Comparison of ENCODE assay signal across 30 cellular contexts in genomic region chr15:40660686-40661085, GRCh38. TPM values are rescaled to one million over a fixed set of nuclear protein-coding genes. Genes with fewer than 3 reads are reported as not detected.
A peak's percentile ranks its signal among the peaks of the same experiment; 100 is the strongest.
DNase-seq lines count a peak whose midpoint lies in the region; ATAC-seq, FAIRE-seq and TF ChIP-seq lines count a peak whose summit lies in the region.
"Had no signal": no experiment of that assay in that cellular context is flagged by ENCODE, and none has a peak within 500 bp of the region (broad histone marks: within the 10 kb centered on the region; RNA-seq: fewer than 3 reads in every experiment).

No MANE protein-coding gene starts in this region.

- H3K4me1 Mint-ChIP-seq in activated CD4-positive, alpha-beta T cell treated with anti-CD3 and anti-CD28 coated beads for 36 hours = no peaks in the 10 kb centered on the region
- no peaks in the 10 kb centered on the region for H3K4me1 Mint-ChIP-seq in activated T-helper 17 cell treated with anti-CD3 and anti-CD28 coated beads, Interleukin-2, amount 50 U/mL, for 72 hours
- no peaks in the 10 kb centered on the region for H3K4me1 Mint-ChIP-seq in progenitor cell of endocrine pancreas (ENCODE audit: low read depth)
- H3K4me1 Mint-ChIP-seq: CD14-positive monocyte; CD8-positive, alpha-beta memory T cell had no signal

- H3K9me3 ChIP-seq in HEK293 (ENCODE audit: control insufficient read depth, insufficient read depth, low read depth, low read length) (no peaks in the 10 kb centered on the region), kidney (ENCODE audit: control insufficient read depth in 1 of 2, low read length in 2 of 2) (no peaks in the 10 kb centered on the region)
- H3K9me3 ChIP-seq: BE2C had no signal

- no peak overlapping the region for H3K9ac ChIP-seq in kidney (ENCODE audit: low read length in 2 of 2)

- H3K4me3 Mint-ChIP-seq in activated CD4-positive, alpha-beta T cell treated with anti-CD3 and anti-CD28 coated beads for 36 hours = no peak overlapping the region
- H3K4me3 Mint-ChIP-seq in activated T-helper 17 cell treated with anti-CD3 and anti-CD28 coated beads, Interleukin-2, amount 50 U/mL, for 72 hours = no peak overlapping the region
- H3K4me3 Mint-ChIP-seq in progenitor cell of endocrine pancreas (ENCODE audit: low read depth) = no peak overlapping the region
- H3K4me3 Mint-ChIP-seq: CD14-positive monocyte; CD8-positive, alpha-beta memory T cell had no signal

- no peak for DNase-seq in activated CD4-positive, alpha-beta T cell treated with anti-CD3 and anti-CD28 coated beads for 36 hours
- DNase-seq in activated CD4-positive, alpha-beta T cell treated with anti-CD3 and anti-CD28 coated beads for 1 hour = no peak
- DNase-seq in kidney = peak; percentile 15
- DNase-seq in progenitor cell of endocrine pancreas (ENCODE audit: low spot score, unreplicated experiment) = no peak
- DNase-seq: 8988T; ACHN; BE2C; CD8-positive, alpha-beta memory T cell; DMS 273 treated with DMSO at 0.1 percent for 48 hours; DMS79; EL; GDM1; NCI-H1105 treated with DMSO at 0.1 percent for 48 hours; NCI-H146; NCI-H2029; NCI-H446; NCI-H524 treated with DMSO at 0.1 percent for 48 hours; NCI-H774; NK-92 treated with Interleukin-12 subunit alpha and Interleukin-12 subunit beta, amount 100 ng/mL, for 24 hours; RPMI8226; SHP77 had no signal

- FAIRE-seq in kidney (lab: Jason Lieb, UNC) = no peak
- FAIRE-seq: GM12878, HepG2 had no signal

- POLR2A ChIA-PET in activated CD4-positive, alpha-beta T cell treated with anti-CD3 and anti-CD28 coated beads for 36 hours (lab: Charles Lee) = no interaction called here
- POLR2A ChIA-PET in HEK293 (lab: Yijun Ruan, JAX) = interaction anchor here (0.7 kb wide), 1 partner anchor 122 kb away, joined by 5 read pairs; no protein-coding TSS in a partner anchor

- no peaks in the 10 kb centered on the region for H3K27me3 Mint-ChIP-seq in activated CD4-positive, alpha-beta T cell treated with anti-CD3 and anti-CD28 coated beads for 36 hours
- no peaks in the 10 kb centered on the region for H3K27me3 Mint-ChIP-seq in activated T-helper 17 cell treated with anti-CD3 and anti-CD28 coated beads, Interleukin-2, amount 50 U/mL, for 72 hours
- no peaks in the 10 kb centered on the region for H3K27me3 Mint-ChIP-seq in progenitor cell of endocrine pancreas
- H3K27me3 Mint-ChIP-seq: CD8-positive, alpha-beta memory T cell had no signal

- peaks cover 12% of the 10 kb centered on the region for H3K36me3 Mint-ChIP-seq in activated CD4-positive, alpha-beta T cell treated with anti-CD3 and anti-CD28 coated beads for 36 hours (ENCODE audit: low read depth)
- H3K36me3 Mint-ChIP-seq in activated T-helper 17 cell treated with anti-CD3 and anti-CD28 coated beads, Interleukin-2, amount 50 U/mL, for 72 hours (ENCODE audit: low read depth) = no peaks in the 10 kb centered on the region
- H3K36me3 Mint-ChIP-seq in progenitor cell of endocrine pancreas (ENCODE audit: insufficient read depth) = peaks cover 4% of the 10 kb centered on the region
- H3K36me3 Mint-ChIP-seq: CD8-positive, alpha-beta memory T cell had no signal

- no peak overlapping the region for H3K27ac Mint-ChIP-seq in activated CD4-positive, alpha-beta T cell treated with anti-CD3 and anti-CD28 coated beads for 36 hours
- no peak overlapping the region for H3K27ac Mint-ChIP-seq in activated T-helper 17 cell treated with anti-CD3 and anti-CD28 coated beads, Interleukin-2, amount 50 U/mL, for 72 hours
- H3K27ac Mint-ChIP-seq in progenitor cell of endocrine pancreas = no peak overlapping the region
- H3K27ac Mint-ChIP-seq: CD8-positive, alpha-beta memory T cell had no signal

- peak; percentile 39 for ATAC-seq in activated CD4-positive, alpha-beta T cell treated with anti-CD3 and anti-CD28 coated beads for 36 hours
- peak; percentile 42 for ATAC-seq in activated T-helper 17 cell treated with anti-CD3 and anti-CD28 coated beads, Interleukin-2, amount 50 U/mL, for 72 hours (replicated peaks)
- ATAC-seq in GM18519 (IDR thresholded peaks at IDR 0.05; ENCODE audit: low FRiP score, unreplicated experiment) = no peak
- ATAC-seq in HG03095 (IDR thresholded peaks at IDR 0.05; ENCODE audit: unreplicated experiment) = no peak
- ATAC-seq: GM12878, HCT116, HepG2 had no signal

- peaks cover 4 to 16% of the 10 kb centered on the region in 2 experiments for H3K36me3 ChIP-seq in HEK293 (ENCODE audit: control insufficient read depth in 2 of 2, insufficient read depth in 1 of 2, low read length in 2 of 2)
- no peaks in the 10 kb centered on the region for H3K36me3 ChIP-seq in kidney (ENCODE audit: control insufficient read depth in 1 of 2, insufficient read depth in 2 of 2, low read length in 2 of 2)

- no peak overlapping the region for H3K4me3 ChIP-seq in HEK293 (ENCODE audit: low read depth, low read length)
- no peak overlapping the region for H3K4me3 ChIP-seq in kidney (ENCODE audit: low read length in 2 of 2)
- H3K4me3 ChIP-seq: GM12878 had no signal

- H3K9me3 Mint-ChIP-seq in activated CD4-positive, alpha-beta T cell treated with anti-CD3 and anti-CD28 coated beads for 36 hours (ENCODE audit: low read depth) = no peaks in the 10 kb centered on the region
- no peaks in the 10 kb centered on the region for H3K9me3 Mint-ChIP-seq in activated T-helper 17 cell treated with anti-CD3 and anti-CD28 coated beads, Interleukin-2, amount 50 U/mL, for 72 hours
- no peaks in the 10 kb centered on the region for H3K9me3 Mint-ChIP-seq in progenitor cell of endocrine pancreas (ENCODE audit: low read depth)
- H3K9me3 Mint-ChIP-seq: CD14-positive monocyte; CD8-positive, alpha-beta memory T cell had no signal

- intact Hi-C loops in activated CD4-positive, alpha-beta T cell treated with anti-CD3 and anti-CD28 coated beads for 36 hours (cut with DNase I, micrococcal nuclease) = no loop called here
- intact Hi-C loops in kidney (cut with DNase I) = no loop called here

- no peak for TF ChIP-seq CTCF in HEK293 (tag by site-specific recombination; IDR thresholded peaks at IDR 0.05)
- no peak for TF ChIP-seq CTCF in kidney (IDR thresholded peaks at IDR 0.05; ENCODE audit: borderline replicate concordance, extremely low read depth, insufficient read depth)
- TF ChIP-seq CTCF in progenitor cell of endocrine pancreas (IDR thresholded peaks at IDR 0.05; ENCODE audit: unreplicated experiment) = no peak

- CTCF ChIA-PET in activated CD4-positive, alpha-beta T cell treated with anti-CD3 and anti-CD28 coated beads for 36 hours (lab: Charles Lee) = no interaction called here
- CTCF ChIA-PET in HEK293 (lab: Yijun Ruan, JAX) = interaction anchor here (0.6 kb wide), 1 partner anchor 13 kb away, joined by 3 read pairs; no protein-coding TSS in a partner anchor

- H3K4me1 ChIP-seq in HEK293 (ENCODE audit: control insufficient read depth, insufficient read depth, low read length) = no peaks in the 10 kb centered on the region
- H3K4me1 ChIP-seq in kidney (ENCODE audit: control insufficient read depth in 1 of 2, insufficient read depth in 1 of 2, low read depth in 1 of 2, low read length in 2 of 2) = no peaks in the 10 kb centered on the region
- H3K4me1 ChIP-seq: BE2C had no signal

- H3K27ac ChIP-seq in HEK293 (ENCODE audit: extremely low read depth, low read depth, low read length) (no peak overlapping the region), kidney (ENCODE audit: low read depth in 2 of 2, low read length in 2 of 2) (no peak overlapping the region)
- H3K27ac ChIP-seq: HL-60 had no signal

TF ChIP-seq in HEK293, 187 proteins besides CTCF, POLR2A, EP300 and RAD21:
- TF ChIP-seq ZNF571 (tag by site-specific recombination; IDR thresholded peaks at IDR 0.05) (no peak), ZFP3 (tag by site-specific recombination; IDR thresholded peaks at IDR 0.05; ENCODE audit: low read depth) (no peak), ZNF473 (tag by site-specific recombination; IDR thresholded peaks at IDR 0.05) (no peak), ZNF785 (tag by site-specific recombination; IDR thresholded peaks at IDR 0.05) (no peak), ZNF202 (tag by site-specific recombination; IDR thresholded peaks at IDR 0.05; ENCODE audit: borderline replicate concordance) (no peak), ZNF18 (tag by site-specific recombination; IDR thresholded peaks at IDR 0.05) (no peak), KLF1 (tag by site-specific recombination; IDR thresholded peaks at IDR 0.05) (peak; percentile 35; the same call in 1 of the 2 replicates)

RNA-seq across cellular contexts. Expression of gene RAD51, which starts 34.3 kb away (rescaled TPM):
- total RNA-seq in activated CD4-positive, alpha-beta T cell treated with anti-CD3 and anti-CD28 coated beads for 36 hours = 10 to 100 TPM; 73.5 to 75.3 TPM
- total RNA-seq in activated T-helper 17 cell treated with anti-CD3 and anti-CD28 coated beads, Interleukin-2, amount 50 U/mL, for 72 hours = 10 to 100 TPM; 40.1 to 61.4 TPM
- total RNA-seq in kidney (1.1 TPM), progenitor cell of endocrine pancreas (13.2 and 16.0 TPM in 2 replicates)
- polyA plus RNA-seq in kidney (ENCODE audit: insufficient read depth, low read depth, low replicate concordance) = not detected

Comparison
In these comparisons a context has a peak if more than half of its experiments do, and no peak if none do; other contexts are left out.
1. ATAC-seq: peak in activated CD4-positive, alpha-beta T cell treated with anti-CD3 and anti-CD28 coated beads for 36 hours (single experiment) and activated T-helper 17 cell treated with anti-CD3 and anti-CD28 coated beads, Interleukin-2, amount 50 U/mL, for 72 hours (single experiment); none in GM18519 (single experiment) and HG03095 (single experiment).